Comparison of ENCODE assay signal across 8 cellular contexts in the genomic region with DNA sequence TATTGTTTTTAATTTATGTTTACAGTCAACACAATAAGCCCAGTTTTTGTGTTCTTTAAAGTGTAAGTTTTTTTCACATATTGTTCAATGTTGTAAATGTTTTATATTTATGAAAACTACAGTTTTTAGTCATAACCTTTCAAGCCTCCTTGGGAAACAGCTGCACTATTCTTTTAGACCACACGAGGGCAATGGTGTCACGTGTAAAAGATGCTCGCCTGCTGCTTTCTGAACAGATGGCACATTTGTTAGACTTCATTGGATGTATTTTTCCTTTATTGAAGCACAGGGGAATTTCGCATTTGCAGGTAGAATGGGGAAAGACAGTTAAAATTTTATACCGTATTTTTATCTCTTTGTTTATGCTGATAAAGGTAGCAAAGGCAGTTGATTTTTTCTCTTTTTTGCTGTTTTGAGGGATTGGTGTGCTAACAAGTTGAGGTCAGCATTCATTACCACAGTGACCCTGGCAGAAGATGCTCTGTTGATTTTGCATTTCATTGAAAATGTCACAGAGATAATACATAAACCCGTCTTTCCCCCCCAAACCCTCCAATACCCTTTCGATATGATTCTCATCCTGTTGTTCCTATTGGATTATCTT. TPM values are rescaled to one million over a fixed set of nuclear protein-coding genes. Genes with fewer than 3 reads are reported as not detected.
DNase-seq lines count a peak whose midpoint lies in the region; ATAC-seq, FAIRE-seq and TF ChIP-seq lines count a peak whose summit lies in the region.

No MANE protein-coding gene starts in this region.

- H3K9ac ChIP-seq in PC-3 (ENCODE audit: low read length) = no peak overlapping the region

- no peak overlapping the region for H3K4me3 Mint-ChIP-seq in activated T-helper 1 cell treated with anti-CD3 and anti-CD28 coated beads, Interleukin-12 subunit alpha, Interleukin-12 subunit beta, Interleukin-2, Interleukin-4 antibody, amounts not matched to agents 30 ng/mL and 10 ng/mL and 1 ng/mL, durations not matched to agents 14 hours and 24 hours and 36 hours

- FAIRE-seq in A204.1 (lab: Jason Lieb, UNC) = peak; percentile 97

- H3K36me3 Mint-ChIP-seq in activated T-helper 1 cell treated with anti-CD3 and anti-CD28 coated beads, Interleukin-12 subunit alpha, Interleukin-12 subunit beta, Interleukin-2, Interleukin-4 antibody, amounts not matched to agents 30 ng/mL and 10 ng/mL and 1 ng/mL, durations not matched to agents 14 hours and 24 hours and 36 hours (ENCODE audit: low read depth) = no peaks in the 10 kb centered on the region

- no peak overlapping the region for H3K4me2 ChIP-seq in PC-3 (ENCODE audit: low read length)

- H3K4me3 ChIP-seq in PC-3 (ENCODE audit: low read length) = no peak overlapping the region
- no peak overlapping the region for H3K4me3 ChIP-seq in fibroblast of pulmonary artery (replicated peaks; ENCODE audit: low read depth, low read length)
- H3K4me3 ChIP-seq in upper lobe of right lung = no peak overlapping the region

- no peaks in the 10 kb centered on the region for H4K20me1 ChIP-seq in PC-3 (ENCODE audit: low read length)

- CTCF ChIA-PET in PC-3 (lab: Charles Lee) = no interaction called here

- POLR2A ChIA-PET in PC-3 (lab: Charles Lee; ENCODE audit: unreplicated experiment) = no interaction called here

- H3K79me2 ChIP-seq in PC-3 (ENCODE audit: low read length) = no peaks in the 10 kb centered on the region

- peaks cover 57% of the 10 kb centered on the region for H3K27me3 ChIP-seq in PC-3 (ENCODE audit: low read length)
- peaks cover 45% of the 10 kb centered on the region for H3K27me3 ChIP-seq in upper lobe of right lung

- no peaks in the 10 kb centered on the region for H3F3A ChIP-seq in PC-3 (ENCODE audit: low read length, unreplicated experiment)

- peaks cover 54% of the 10 kb centered on the region for H3K27me3 Mint-ChIP-seq in activated T-helper 1 cell treated with anti-CD3 and anti-CD28 coated beads, Interleukin-12 subunit alpha, Interleukin-12 subunit beta, Interleukin-2, Interleukin-4 antibody, amounts not matched to agents 30 ng/mL and 10 ng/mL and 1 ng/mL, durations not matched to agents 14 hours and 24 hours and 36 hours (ENCODE audit: insufficient read depth)

- no TSS peak for BruUV-seq in PC-3 (replicated peaks; lab: Mats Ljungman, UMichigan)

- H3K9me3 ChIP-seq in PC-3 (ENCODE audit: low read length) (no peaks in the 10 kb centered on the region), upper lobe of right lung (no peaks in the 10 kb centered on the region)

- peak; percentile 84 for DNase-seq in PC-3
- peak; percentile 43 for DNase-seq in activated T-helper 1 cell treated with anti-CD3 and anti-CD28 coated beads, Interleukin-12 subunit alpha, Interleukin-12 subunit beta, Interleukin-2, Interleukin-4 antibody, amounts not matched to agents 30 ng/mL and 10 ng/mL and 1 ng/mL, durations not matched to agents 14 hours and 24 hours and 36 hours (ENCODE audit: low spot score)
- DNase-seq in fibroblast of pulmonary artery (ENCODE audit: low read depth) = peak; percentile 82
- peak; percentile 61 for DNase-seq in omental fat pad (ENCODE audit: low spot score)
- no peak for DNase-seq in upper lobe of right lung

- no peaks in the 10 kb centered on the region for H3K9me2 ChIP-seq in PC-3 (replicated peaks; ENCODE audit: low read length)

- H3K27ac ChIP-seq in PC-3 (ENCODE audit: low read length) (no peak overlapping the region), upper lobe of right lung (no peak overlapping the region)

- peaks cover 29% of the 10 kb centered on the region for H3K4me1 Mint-ChIP-seq in activated T-helper 1 cell treated with anti-CD3 and anti-CD28 coated beads, Interleukin-12 subunit alpha, Interleukin-12 subunit beta, Interleukin-2, Interleukin-4 antibody, amounts not matched to agents 30 ng/mL and 10 ng/mL and 1 ng/mL, durations not matched to agents 14 hours and 24 hours and 36 hours (ENCODE audit: low read depth)

- intact Hi-C loops in PC-3 (cut with micrococcal nuclease) (loop anchor here (1.0 to 5.0 kb wide), 2 partner anchors 63 to 1645 kb away; no protein-coding TSS in a partner anchor), upper lobe of right lung (cut with DNase I) (no loop called here)
- intact Hi-C loops in activated T-helper 1 cell treated with anti-CD3 and anti-CD28 coated beads, Interleukin-12 subunit alpha, Interleukin-12 subunit beta, Interleukin-2, Interleukin-4 antibody, amounts not matched to agents 30 ng/mL and 10 ng/mL and 1 ng/mL, durations not matched to agents 14 hours and 24 hours and 36 hours (cut with micrococcal nuclease) = loop anchor here (1.0 to 10.0 kb wide), 5 partner anchors 449 to 1893 kb away; no protein-coding TSS in a partner anchor

- ATAC-seq in HG03196 (IDR thresholded peaks at IDR 0.05; ENCODE audit: unreplicated experiment) = peak; percentile 43
- no peak for ATAC-seq in PC-3
- ATAC-seq in omental fat pad (ENCODE audit: low FRiP score) = no peak
- peak; percentile 72 for ATAC-seq in upper lobe of right lung

- H3K9me3 Mint-ChIP-seq in activated T-helper 1 cell treated with anti-CD3 and anti-CD28 coated beads, Interleukin-12 subunit alpha, Interleukin-12 subunit beta, Interleukin-2, Interleukin-4 antibody, amounts not matched to agents 30 ng/mL and 10 ng/mL and 1 ng/mL, durations not matched to agents 14 hours and 24 hours and 36 hours = no peaks in the 10 kb centered on the region

- peaks cover 14% of the 10 kb centered on the region for H3K4me1 ChIP-seq in PC-3 (ENCODE audit: insufficient read depth, low read length)
- peaks cover 14% of the 10 kb centered on the region for H3K4me1 ChIP-seq in upper lobe of right lung

- no peaks in the 10 kb centered on the region for H3K36me3 ChIP-seq in PC-3 (ENCODE audit: low read depth, low read length)
- H3K36me3 ChIP-seq in upper lobe of right lung = no peaks in the 10 kb centered on the region

- H2AFZ ChIP-seq in PC-3 (ENCODE audit: low read length) = no peak overlapping the region

- peak; percentile 75; the same call in 2 of the 3 replicates for TF ChIP-seq CTCF in GM12872 (IDR thresholded peaks at IDR 0.05; ENCODE audit: insufficient read depth, low read depth, low read length)
- TF ChIP-seq CTCF in PC-3 (conservative IDR thresholded peaks at IDR 0.05; ENCODE audit: low read depth, low read length) = peak; percentile 93
- TF ChIP-seq CTCF in fibroblast of pulmonary artery (IDR thresholded peaks at IDR 0.05; ENCODE audit: low read length, missing control alignments) = peak; percentile 90
- peak in 2 of 3 donors; percentile 50 to 70 for TF ChIP-seq CTCF in omental fat pad (IDR thresholded peaks at IDR 0.05)
- TF ChIP-seq CTCF in upper lobe of right lung (IDR thresholded peaks at IDR 0.05) = peak; percentile 93

- no peak overlapping the region for H3K27ac Mint-ChIP-seq in activated T-helper 1 cell treated with anti-CD3 and anti-CD28 coated beads, Interleukin-12 subunit alpha, Interleukin-12 subunit beta, Interleukin-2, Interleukin-4 antibody, amounts not matched to agents 30 ng/mL and 10 ng/mL and 1 ng/mL, durations not matched to agents 14 hours and 24 hours and 36 hours

RNA-seq across cellular contexts. Expression of a gene that starts 59.0 kb away (rescaled TPM):
- 24.3 and 25.6 TPM in 2 replicates for total RNA-seq in PC-3 (2014; rRNA removed)
- 113 and 116 TPM in 2 replicates for total RNA-seq in activated T-helper 1 cell treated with anti-CD3 and anti-CD28 coated beads, Interleukin-12 subunit alpha, Interleukin-12 subunit beta, Interleukin-2, Interleukin-4 antibody, amounts not matched to agents 30 ng/mL and 10 ng/mL and 1 ng/mL, durations not matched to agents 14 hours and 24 hours and 36 hours
- 10 to 100 TPM; 25.7 to 55.0 (median 41.3) TPM for total RNA-seq in omental fat pad
- total RNA-seq in upper lobe of right lung = 61.7 TPM

Comparison
In these comparisons a context has a peak if more than half of its experiments do, and no peak if none do; other contexts are left out.
1. ATAC-seq: peak in HG03196 (single experiment) and upper lobe of right lung (single experiment); none in PC-3 (single experiment) and omental fat pad (single experiment).
2. Peak in every context shown above with its lines, with median percentiles within 50 percentile points of each other: CTCF ChIP-seq.